ENCODE assay signal across 28 cellular contexts in genomic region chr3:190486908-190487607, GRCh38. TPM values are rescaled to one million over a fixed set of nuclear protein-coding genes. Genes with fewer than 3 reads are reported as not detected.
"Had no signal": no experiment of that assay in that cellular context is flagged by ENCODE, and none has a peak within 500 bp of the region (broad histone marks: within the 10 kb centered on the region; RNA-seq: fewer than 3 reads in every experiment).

No MANE protein-coding gene starts in this region.

- H3K27ac ChIP-seq: esophagus squamous epithelium, gastroesophageal sphincter, neural progenitor cell, skin epidermis, stomach, suprapubic skin, uterus had no signal

- H3K27me3 ChIP-seq: neural progenitor cell, stomach, suprapubic skin, uterus had no signal

- H3K4me2 ChIP-seq: neural progenitor cell had no signal

- H3K9me3 ChIP-seq: esophagus squamous epithelium, gastroesophageal sphincter, stomach, suprapubic skin, uterus had no signal

- H3K9me3 Mint-ChIP-seq: endodermal cell; naive thymus-derived CD8-positive, alpha-beta T cell; neural progenitor cell; stimulated activated memory B cell treated with anti-CD40 and anti-IgM and Interleukin-4, amounts not matched to agents 10 μg/mL and 1 μg/mL and 100 μg/mL, for 72 hours had no signal

- H3K9ac ChIP-seq: neural progenitor cell had no signal

- H3K27ac Mint-ChIP-seq: activated CD4-positive, alpha-beta memory T cell treated with anti-CD3 and anti-CD28 coated beads for 36 hours; endodermal cell; naive thymus-derived CD8-positive, alpha-beta T cell; neural progenitor cell; stimulated activated memory B cell treated with anti-CD40 and anti-IgM and Interleukin-4, amounts not matched to agents 10 μg/mL and 1 μg/mL and 100 μg/mL, for 72 hours; T-helper 17 cell had no signal

- H3K4me3 ChIP-seq: esophagus squamous epithelium, gastroesophageal sphincter, lung, neural progenitor cell, skin epidermis, stomach, suprapubic skin, uterus had no signal

- H3K36me3 ChIP-seq: esophagus squamous epithelium, gastroesophageal sphincter, neural progenitor cell, stomach, suprapubic skin, uterus had no signal

- H3K4me3 Mint-ChIP-seq: activated CD4-positive, alpha-beta memory T cell treated with anti-CD3 and anti-CD28 coated beads for 36 hours; endodermal cell; naive thymus-derived CD8-positive, alpha-beta T cell; neural progenitor cell; stimulated activated memory B cell treated with anti-CD40 and anti-IgM and Interleukin-4, amounts not matched to agents 10 μg/mL and 1 μg/mL and 100 μg/mL, for 72 hours; T-helper 17 cell had no signal

- DNase-seq: activated CD4-positive, alpha-beta memory T cell treated with anti-CD3 and anti-CD28 coated beads for 36 hours; activated CD4-positive, alpha-beta T cell treated with anti-CD3 and anti-CD28 coated beads for 48 hours; activated CD4-positive, CD25-positive, alpha-beta regulatory T cell; activated naive CD4-positive, alpha-beta T cell treated with Interleukin-2 at 50 U/mL for 16 hours; activated T-cell treated with anti-CD3 and anti-CD28 coated beads, Interleukin-2, amount 50 U/mL, for 48 hours; cortex of kidney; endodermal cell; esophagus squamous epithelium; head of caudate nucleus; islet precursor cell; naive thymus-derived CD8-positive, alpha-beta T cell; retina; stimulated activated CD4-positive, alpha-beta T cell treated with anti-CD3 and anti-CD28 coated beads, Interleukin-1b, Interleukin-23, amount 100 ng/mL, for 48 hours; stomach; T-helper 17 cell; trophoblast cell; uterus had no signal

- H3K36me3 Mint-ChIP-seq: activated CD4-positive, alpha-beta memory T cell treated with anti-CD3 and anti-CD28 coated beads for 36 hours; naive thymus-derived CD8-positive, alpha-beta T cell; neural progenitor cell; stimulated activated memory B cell treated with anti-CD40 and anti-IgM and Interleukin-4, amounts not matched to agents 10 μg/mL and 1 μg/mL and 100 μg/mL, for 72 hours had no signal

- H3K4me1 ChIP-seq: gastroesophageal sphincter, suprapubic skin, uterus had no signal

RNA-seq across cellular contexts. Expression of gene TMEM207, which starts 37.4 kb away (rescaled TPM):
- total RNA-seq: activated CD4-positive, alpha-beta memory T cell treated with anti-CD3 and anti-CD28 coated beads for 36 hours; cerebellum; endodermal cell; esophagus squamous epithelium; gastroesophageal sphincter; lung; mesenteric fat pad; mucosa of gallbladder; naive thymus-derived CD8-positive, alpha-beta T cell; omental fat pad; posterior vena cava; stomach; suprapubic skin; T-helper 17 cell; uterus had no signal
